In genomic region chr5:122165574-122166021, GRCh38 we compare ENCODE assay signal across 17 cellular contexts. TPM values are rescaled to one million over a fixed set of nuclear protein-coding genes. Genes with fewer than 3 reads are reported as not detected.
A peak's percentile ranks its signal among the peaks of the same experiment; 100 is the strongest.
DNase-seq lines count a peak whose midpoint lies in the region; ATAC-seq and TF ChIP-seq lines count a peak whose summit lies in the region.
"Had no signal": no experiment of that assay in that cellular context is flagged by ENCODE, and none has a peak within 500 bp of the region (broad histone marks: within the 10 kb centered on the region; RNA-seq: fewer than 3 reads in every experiment).

No MANE protein-coding gene starts in this region.

- no peak overlapping the region for H3K9ac ChIP-seq in adipocyte (ENCODE audit: low read length)
- H3K9ac ChIP-seq: BLaER1 treated with 17β-estradiol and CSF1 and Interleukin-3, amounts not matched to agents 10 nM and 100 nM had no signal

- peaks cover 10% of the 10 kb centered on the region for H3K4me1 Mint-ChIP-seq in nephron
- H3K4me1 Mint-ChIP-seq: activated naive CD8-positive, alpha-beta T cell treated with anti-CD3 and anti-CD28 coated beads, Interleukin-2, amount 50 U/mL, for 24 hours had no signal

- H3K36me3 Mint-ChIP-seq in nephron (ENCODE audit: low read depth), result no peaks in the 10 kb centered on the region

- H3K9me3 ChIP-seq in adipocyte (ENCODE audit: control insufficient read depth, low read length) (no peaks in the 10 kb centered on the region), lower lobe of right lung (no peaks in the 10 kb centered on the region)
- H3K9me3 ChIP-seq: BLaER1 treated with 17β-estradiol and CSF1 and Interleukin-3, amounts not matched to agents 10 nM and 100 nM had no signal

- no peaks in the 10 kb centered on the region for H3K27me3 Mint-ChIP-seq in nephron (ENCODE audit: low read depth)

- no peaks in the 10 kb centered on the region for H3K27me3 ChIP-seq in adipocyte (replicated peaks; ENCODE audit: control insufficient read depth, insufficient read depth, low read length)
- no peaks in the 10 kb centered on the region for H3K27me3 ChIP-seq in lower lobe of right lung (ENCODE audit: low read depth)
- H3K27me3 ChIP-seq: BLaER1 treated with 17β-estradiol and CSF1 and Interleukin-3, amounts not matched to agents 10 nM and 100 nM had no signal

- H3K4me1 ChIP-seq in adipocyte (ENCODE audit: control insufficient read depth, insufficient read depth, low read length) (peaks cover 47% of the 10 kb centered on the region), lower lobe of right lung (peaks cover 13% of the 10 kb centered on the region)

- intact Hi-C loops in lower lobe of right lung (cut with DNase I), result no loop called here

- H3K27ac ChIP-seq in lower lobe of right lung, result no peak overlapping the region
- H3K27ac ChIP-seq: BLaER1 treated with 17β-estradiol and CSF1 and Interleukin-3, amounts not matched to agents 10 nM and 100 nM had no signal

- H3K36me3 ChIP-seq in adipocyte (ENCODE audit: control insufficient read depth, insufficient read depth, low read length, severe bottlenecking), result no peaks in the 10 kb centered on the region
- H3K36me3 ChIP-seq in lower lobe of right lung, result no peaks in the 10 kb centered on the region
- H3K36me3 ChIP-seq: BLaER1 treated with 17β-estradiol and CSF1 and Interleukin-3, amounts not matched to agents 10 nM and 100 nM had no signal

- H3K4me3 Mint-ChIP-seq in nephron, result no peak overlapping the region
- H3K4me3 Mint-ChIP-seq: activated naive CD8-positive, alpha-beta T cell treated with anti-CD3 and anti-CD28 coated beads, Interleukin-2, amount 50 U/mL, for 24 hours had no signal

- H3K4me3 ChIP-seq in adipocyte (ENCODE audit: low read length) (no peak overlapping the region), fibroblast of pulmonary artery (replicated peaks; ENCODE audit: low read depth, low read length) (no peak overlapping the region), lower lobe of right lung (no peak overlapping the region)
- H3K4me3 ChIP-seq: BLaER1 treated with 17β-estradiol and CSF1 and Interleukin-3, amounts not matched to agents 10 nM and 100 nM had no signal

- TF ChIP-seq CTCF in fibroblast of pulmonary artery (IDR thresholded peaks at IDR 0.05; ENCODE audit: low read length, missing control alignments) (no peak), nephron (IDR thresholded peaks at IDR 0.05; ENCODE audit: unreplicated experiment in 3 of 3) (no peak), lower lobe of right lung (IDR thresholded peaks at IDR 0.05) (no peak)

- H3K27ac Mint-ChIP-seq in nephron, result peak overlapping the region; percentile 69 to 94 (median 85)
- H3K27ac Mint-ChIP-seq: activated naive CD8-positive, alpha-beta T cell treated with anti-CD3 and anti-CD28 coated beads, Interleukin-2, amount 50 U/mL, for 24 hours had no signal

- DNase-seq in EH (ENCODE audit: low read depth) (peak; percentile 84), adipocyte (ENCODE audit: low read depth) (peak; percentile 79), fibroblast of pulmonary artery (ENCODE audit: low read depth) (peak; percentile 73), lower lobe of right lung (no peak)
- DNase-seq in activated naive CD4-positive, alpha-beta T cell treated with Interleukin-2 at 50 U/mL for 16 hours, result no peak
- no peak for DNase-seq in activated CD4-positive, alpha-beta T cell treated with anti-CD3 and anti-CD28 coated beads for 4 hours
- DNase-seq: activated naive CD8-positive, alpha-beta T cell treated with anti-CD3 and anti-CD28 coated beads, Interleukin-2, amount 50 U/mL, for 24 hours; activated T-cell treated with anti-CD3 and anti-CD28 coated beads, Interleukin-2, amount 50 U/mL, for 48 hours; DND-41; NCI-H1417 treated with DMSO at 0.1 percent for 48 hours; NCI-H446 treated with DMSO at 0.1 percent for 48 hours; nucleus accumbens; T1000 had no signal

- ATAC-seq in GM21723 (IDR thresholded peaks at IDR 0.05; ENCODE audit: unreplicated experiment) (no peak), lower lobe of right lung (no peak)
- ATAC-seq: activated naive CD8-positive, alpha-beta T cell treated with anti-CD3 and anti-CD28 coated beads, Interleukin-2, amount 50 U/mL, for 24 hours; HCT116 had no signal

- H3K9me3 Mint-ChIP-seq in nephron, result no peaks in the 10 kb centered on the region
- H3K9me3 Mint-ChIP-seq: activated naive CD8-positive, alpha-beta T cell treated with anti-CD3 and anti-CD28 coated beads, Interleukin-2, amount 50 U/mL, for 24 hours had no signal

RNA-seq across cellular contexts. Expression of gene ZNF474, which starts 36.3 kb away (rescaled TPM):
- total RNA-seq in lower lobe of right lung, result 2.2 TPM

Comparison
In these comparisons a context has a peak if more than half of its experiments do, and no peak if none do; other contexts are left out.
1. DNase-seq: peak in EH (single experiment), adipocyte (single experiment) and fibroblast of pulmonary artery (single experiment); none in activated naive CD4-positive, alpha-beta T cell treated with Interleukin-2 at 50 U/mL for 16 hours (single experiment), activated CD4-positive, alpha-beta T cell treated with anti-CD3 and anti-CD28 coated beads for 4 hours (0 of 2) and lower lobe of right lung (single experiment).